Comparison of ENCODE assay signal across 14 cellular contexts in the genomic region with DNA sequence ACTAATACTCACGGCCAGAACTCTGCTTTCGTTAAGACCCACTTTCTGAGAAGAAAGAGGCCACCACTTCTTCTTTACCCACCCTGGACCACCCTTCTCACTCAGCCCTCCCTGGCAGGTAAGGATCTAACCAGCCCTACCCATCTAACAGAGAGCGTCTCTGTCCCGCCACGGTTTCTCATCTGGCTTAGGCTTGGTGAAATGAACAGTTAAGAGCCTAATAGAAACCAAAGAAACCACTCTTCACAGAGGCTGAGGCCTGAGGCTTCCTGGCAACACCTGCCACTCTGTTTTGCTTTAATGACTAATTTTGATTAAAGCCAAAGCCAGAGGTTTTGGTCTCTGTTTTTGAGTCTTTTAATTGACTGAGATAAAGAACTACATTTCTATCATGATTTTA.
A peak's percentile ranks its signal among the peaks of the same experiment; 100 is the strongest.
DNase-seq lines count a peak whose midpoint lies in the region; ATAC-seq, FAIRE-seq and TF ChIP-seq lines count a peak whose summit lies in the region.
"Had no signal": no experiment of that assay in that cellular context is flagged by ENCODE, and none has a peak within 500 bp of the region (broad histone marks: within the 10 kb centered on the region; RNA-seq: fewer than 3 reads in every experiment).

No MANE protein-coding gene starts in this region.

- FAIRE-seq in kidney (lab: Jason Lieb, UNC): no peak
- FAIRE-seq: D721Med, H1 had no signal

- H3K9me3 ChIP-seq in aorta (ENCODE audit: control insufficient read depth, low read length): no peaks in the 10 kb centered on the region
- H3K9me3 ChIP-seq in kidney (ENCODE audit: control insufficient read depth in 1 of 2, low read length in 2 of 2): no peaks in the 10 kb centered on the region
- H3K9me3 ChIP-seq: heart left ventricle had no signal

- H3K4me1 ChIP-seq in aorta (ENCODE audit: control insufficient read depth in 1 of 2, insufficient read depth in 2 of 2, low read length in 2 of 2): no peaks in the 10 kb centered on the region
- peaks cover 3 to 6% of the 10 kb centered on the region in 2 donors for H3K4me1 ChIP-seq in kidney (ENCODE audit: control insufficient read depth in 1 of 2, insufficient read depth in 1 of 2, low read depth in 1 of 2, low read length in 2 of 2)

- H3K9me3 Mint-ChIP-seq in activated B cell treated with CpG ODN at 0.5 μM for 24 hours: no peaks in the 10 kb centered on the region
- H3K9me3 Mint-ChIP-seq in activated CD4-positive, alpha-beta memory T cell treated with anti-CD3 and anti-CD28 coated beads, Interleukin-2, amount 10 ng/mL, durations not matched to agents 7 days and 5 days: no peaks in the 10 kb centered on the region
- H3K9me3 Mint-ChIP-seq: dendritic cell treated with granulocyte-macrophage colony-stimulating factor and Interleukin-4, amounts not matched to agents 40 ng/mL and 50 ng/mL, for 4 days had no signal

- intact Hi-C loops in activated B cell treated with CpG ODN at 0.5 μM for 24 hours (cut with micrococcal nuclease): loop anchor here (1.0 kb wide), 1 partner anchor 123 kb away; no protein-coding TSS in a partner anchor
- intact Hi-C loops in aorta (cut with DNase I): loop anchor here in 1 of 2 donors (10.0 kb wide), 1 partner anchor 1845 kb away; no protein-coding TSS in a partner anchor
- intact Hi-C loops in kidney (cut with DNase I): no loop called here

- peak; percentile 73 for ATAC-seq in GM18508 (IDR thresholded peaks at IDR 0.05; ENCODE audit: insufficient read depth, unreplicated experiment)
- ATAC-seq in GM19463 (IDR thresholded peaks at IDR 0.05; ENCODE audit: unreplicated experiment): peak; percentile 92
- ATAC-seq in HG02973 (IDR thresholded peaks at IDR 0.05; ENCODE audit: unreplicated experiment): peak; percentile 75
- ATAC-seq in activated B cell treated with CpG ODN at 0.5 μM for 24 hours (ENCODE audit: low read depth): peak; percentile 25
- ATAC-seq in aorta (ENCODE audit: low FRiP score): no peak
- ATAC-seq: heart left ventricle had no signal

- CTCF ChIA-PET in activated B cell treated with CpG ODN at 0.5 μM for 24 hours (lab: Charles Lee): no interaction called here
- CTCF ChIA-PET in activated CD4-positive, alpha-beta memory T cell treated with anti-CD3 and anti-CD28 coated beads, Interleukin-2, amount 10 ng/mL, durations not matched to agents 7 days and 5 days (lab: Charles Lee): no interaction called here

- POLR2A ChIA-PET in activated B cell treated with CpG ODN at 0.5 μM for 24 hours (lab: Charles Lee): no interaction called here
- POLR2A ChIA-PET in activated CD4-positive, alpha-beta memory T cell treated with anti-CD3 and anti-CD28 coated beads, Interleukin-2, amount 10 ng/mL, durations not matched to agents 7 days and 5 days (lab: Charles Lee): no interaction called here

- H3K27ac ChIP-seq in aorta (ENCODE audit: low read depth in 1 of 2, low read length in 2 of 2) (no peak overlapping the region), kidney (ENCODE audit: low read depth in 2 of 2, low read length in 2 of 2) (no peak overlapping the region)
- H3K27ac ChIP-seq: heart left ventricle had no signal

- H3K36me3 ChIP-seq in aorta (ENCODE audit: control insufficient read depth in 1 of 2, insufficient read depth in 2 of 2, low read length in 1 of 2) (no peaks in the 10 kb centered on the region), kidney (ENCODE audit: control insufficient read depth in 1 of 2, insufficient read depth in 2 of 2, low read length in 2 of 2) (no peaks in the 10 kb centered on the region)
- H3K36me3 ChIP-seq: heart left ventricle had no signal

- H3K4me3 Mint-ChIP-seq in activated B cell treated with CpG ODN at 0.5 μM for 24 hours: peak overlapping the region; percentile 44
- H3K4me3 Mint-ChIP-seq in activated CD4-positive, alpha-beta memory T cell treated with anti-CD3 and anti-CD28 coated beads, Interleukin-2, amount 10 ng/mL, durations not matched to agents 7 days and 5 days: no peak overlapping the region
- H3K4me3 Mint-ChIP-seq: dendritic cell treated with granulocyte-macrophage colony-stimulating factor and Interleukin-4, amounts not matched to agents 40 ng/mL and 50 ng/mL, for 4 days had no signal

- H3K27me3 ChIP-seq in aorta (ENCODE audit: control insufficient read depth in 1 of 2, insufficient read depth in 2 of 2, low read length in 1 of 2): no peaks in the 10 kb centered on the region
- H3K27me3 ChIP-seq: heart left ventricle had no signal

- 95 to 98% methylated on average over 5 of the region's 5 CpGs for WGBS in aorta, 2 donors

- H3K4me3 ChIP-seq in aorta (ENCODE audit: low read length in 2 of 2): no peak overlapping the region
- no peak overlapping the region for H3K4me3 ChIP-seq in kidney (ENCODE audit: low read length in 2 of 2)
- H3K4me3 ChIP-seq: heart left ventricle had no signal

- peaks cover 10% of the 10 kb centered on the region for H3K27me3 Mint-ChIP-seq in activated B cell treated with CpG ODN at 0.5 μM for 24 hours
- no peaks in the 10 kb centered on the region for H3K27me3 Mint-ChIP-seq in activated CD4-positive, alpha-beta memory T cell treated with anti-CD3 and anti-CD28 coated beads, Interleukin-2, amount 10 ng/mL, durations not matched to agents 7 days and 5 days
- H3K27me3 Mint-ChIP-seq: dendritic cell treated with granulocyte-macrophage colony-stimulating factor and Interleukin-4, amounts not matched to agents 40 ng/mL and 50 ng/mL, for 4 days had no signal

- H3K4me1 Mint-ChIP-seq in activated B cell treated with CpG ODN at 0.5 μM for 24 hours: peaks cover 34% of the 10 kb centered on the region
- H3K4me1 Mint-ChIP-seq in activated CD4-positive, alpha-beta memory T cell treated with anti-CD3 and anti-CD28 coated beads, Interleukin-2, amount 10 ng/mL, durations not matched to agents 7 days and 5 days: peaks cover 4% of the 10 kb centered on the region

- no peak for DNase-seq in activated B cell treated with CpG ODN at 0.5 μM for 24 hours
- DNase-seq in aorta: no peak
- DNase-seq in kidney: no peak
- no peak for DNase-seq in stimulated activated CD4-positive, alpha-beta T cell treated with anti-CD3 and anti-CD28 coated beads, Interleukin-15, amount 100 ng/mL, for 24 hours
- DNase-seq in activated CD4-positive, alpha-beta memory T cell treated with anti-CD3 and anti-CD28 coated beads, Interleukin-2, amount 10 ng/mL, durations not matched to agents 7 days and 5 days: no peak
- DNase-seq: activated gamma-delta T cell, heart left ventricle, mesendoderm had no signal

- H3K36me3 Mint-ChIP-seq in activated B cell treated with CpG ODN at 0.5 μM for 24 hours (ENCODE audit: low read depth): no peaks in the 10 kb centered on the region
- no peaks in the 10 kb centered on the region for H3K36me3 Mint-ChIP-seq in activated CD4-positive, alpha-beta memory T cell treated with anti-CD3 and anti-CD28 coated beads, Interleukin-2, amount 10 ng/mL, durations not matched to agents 7 days and 5 days (ENCODE audit: low read depth)

- TF ChIP-seq CTCF in activated B cell treated with CpG ODN at 0.5 μM for 24 hours (IDR thresholded peaks at IDR 0.05): no peak
- no peak for TF ChIP-seq CTCF in kidney (IDR thresholded peaks at IDR 0.05; ENCODE audit: borderline replicate concordance, extremely low read depth, insufficient read depth)

- H3K9ac ChIP-seq in kidney (ENCODE audit: low read length in 2 of 2): no peak overlapping the region

- H3K27ac Mint-ChIP-seq in activated B cell treated with CpG ODN at 0.5 μM for 24 hours: no peak overlapping the region
- no peak overlapping the region for H3K27ac Mint-ChIP-seq in activated CD4-positive, alpha-beta memory T cell treated with anti-CD3 and anti-CD28 coated beads, Interleukin-2, amount 10 ng/mL, durations not matched to agents 7 days and 5 days
- H3K27ac Mint-ChIP-seq: dendritic cell treated with granulocyte-macrophage colony-stimulating factor and Interleukin-4, amounts not matched to agents 40 ng/mL and 50 ng/mL, for 4 days had no signal
